ENCODE assay signal across 33 cellular contexts in the genomic region with DNA sequence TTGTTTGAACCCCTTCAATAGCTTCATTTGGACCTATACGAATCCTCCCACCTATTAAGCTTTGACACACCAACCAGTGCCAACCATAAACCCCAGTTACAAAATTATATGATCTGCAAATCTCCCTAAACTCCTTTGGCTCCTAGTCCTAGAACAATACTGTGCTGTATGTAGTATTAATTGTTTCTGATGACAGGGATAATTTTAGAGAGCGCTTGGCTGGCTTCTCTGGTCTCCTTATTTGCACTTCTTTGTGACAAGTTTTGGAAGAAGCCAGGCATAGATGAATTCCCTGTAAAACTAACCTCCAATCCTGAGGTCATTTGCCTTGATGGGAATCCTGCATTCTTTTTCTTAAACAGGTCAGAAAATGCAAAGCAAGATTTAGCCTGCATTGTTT.
"Had no signal": no experiment of that assay in that cellular context is flagged by ENCODE, and none has a peak within 500 bp of the region (broad histone marks: within the 10 kb centered on the region; RNA-seq: fewer than 3 reads in every experiment).

No MANE protein-coding gene starts in this region.

- H3K36me3 ChIP-seq: adrenal gland, colonic mucosa, gastrocnemius medialis had no signal

- H3K4me3 Mint-ChIP-seq: activated CD4-positive, alpha-beta memory T cell treated with anti-CD3 and anti-CD28 coated beads for 36 hours; activated CD4-positive, alpha-beta T cell treated with anti-CD3 and anti-CD28 coated beads for 36 hours; activated CD4-positive, alpha-beta T cell treated with anti-CD3 and anti-CD28 coated beads, Interleukin-2, amount 10 ng/mL, durations not matched to agents 24 days and 14 days; activated CD8-positive, alpha-beta memory T cell treated with anti-CD3 and anti-CD28 coated beads, Interleukin-2, amount 10 ng/mL, durations not matched to agents 7 days and 5 days; activated CD8-positive, alpha-beta T cell treated with anti-CD3 and anti-CD28 coated beads, Interleukin-2, amount 10 ng/mL, durations not matched to agents 7 days and 5 days; activated naive CD4-positive, alpha-beta T cell treated with anti-CD3 and anti-CD28 coated beads for 36 hours; activated naive CD4-positive, alpha-beta T cell treated with anti-CD3 and anti-CD28 coated beads, Interleukin-2, amount 50 U/mL, for 24 hours; activated naive CD8-positive, alpha-beta T cell treated with anti-CD3 and anti-CD28 coated beads for 36 hours; activated naive CD8-positive, alpha-beta T cell treated with anti-CD3 and anti-CD28 coated beads, Interleukin-2, amount 50 U/mL, for 24 hours; activated T-helper 1 cell treated with anti-CD3 and anti-CD28 coated beads, Interleukin-12 subunit alpha, Interleukin-12 subunit beta, Interleukin-2, Interleukin-4 antibody, amounts not matched to agents 30 ng/mL and 10 ng/mL and 1 ng/mL, durations not matched to agents 14 hours and 24 hours and 36 hours; dendritic cell treated with granulocyte-macrophage colony-stimulating factor and Interleukin-4, amounts not matched to agents 40 ng/mL and 50 ng/mL, for 4 days; endodermal cell had no signal

- ATAC-seq: activated CD4-positive, alpha-beta T cell treated with anti-CD3 and anti-CD28 coated beads for 36 hours; activated CD8-positive, alpha-beta memory T cell treated with anti-CD3 and anti-CD28 coated beads, Interleukin-2, amount 10 ng/mL, durations not matched to agents 7 days and 5 days; activated CD8-positive, alpha-beta T cell treated with anti-CD3 and anti-CD28 coated beads, Interleukin-2, amount 10 ng/mL, durations not matched to agents 7 days and 5 days; activated naive CD8-positive, alpha-beta T cell treated with anti-CD3 and anti-CD28 coated beads, Interleukin-2, amount 50 U/mL, for 24 hours; body of pancreas; esophagus mucosa; foreskin keratinocyte; gastrocnemius medialis had no signal

- H3K4me1 ChIP-seq: adrenal gland, body of pancreas, colonic mucosa, foreskin keratinocyte had no signal

- H3K9me3 Mint-ChIP-seq: activated CD4-positive, alpha-beta memory T cell treated with anti-CD3 and anti-CD28 coated beads for 36 hours; activated CD4-positive, alpha-beta T cell treated with anti-CD3 and anti-CD28 coated beads, Interleukin-2, amount 10 ng/mL, durations not matched to agents 24 days and 14 days; activated naive CD4-positive, alpha-beta T cell treated with anti-CD3 and anti-CD28 coated beads for 36 hours; activated naive CD8-positive, alpha-beta T cell treated with anti-CD3 and anti-CD28 coated beads for 36 hours; activated T-helper 1 cell treated with anti-CD3 and anti-CD28 coated beads, Interleukin-12 subunit alpha, Interleukin-12 subunit beta, Interleukin-2, Interleukin-4 antibody, amounts not matched to agents 30 ng/mL and 10 ng/mL and 1 ng/mL, durations not matched to agents 14 hours and 24 hours and 36 hours; activated T-helper 2 cell treated with anti-CD3 and anti-CD28 coated beads, Interferon-gamma antibody, Interleukin-2, Interleukin-4, amounts not matched to agents 10 μg/mL and 5 μg/mL and 100 μg/mL, durations not matched to agents 14 hours and 24 hours and 36 hours; endodermal cell had no signal

- H3K9me3 ChIP-seq: adrenal gland, body of pancreas, colonic mucosa, gastrocnemius medialis had no signal

- H3K27ac ChIP-seq: adrenal gland, body of pancreas, colonic mucosa, dorsolateral prefrontal cortex, foreskin keratinocyte had no signal

- H3K4me1 Mint-ChIP-seq: activated CD4-positive, alpha-beta T cell treated with anti-CD3 and anti-CD28 coated beads for 36 hours; activated CD4-positive, alpha-beta T cell treated with anti-CD3 and anti-CD28 coated beads, Interleukin-2, amount 10 ng/mL, durations not matched to agents 24 days and 14 days; activated CD8-positive, alpha-beta memory T cell treated with anti-CD3 and anti-CD28 coated beads, Interleukin-2, amount 10 ng/mL, durations not matched to agents 7 days and 5 days; activated naive CD4-positive, alpha-beta T cell treated with anti-CD3 and anti-CD28 coated beads, Interleukin-2, amount 50 U/mL, for 24 hours; activated naive CD8-positive, alpha-beta T cell treated with anti-CD3 and anti-CD28 coated beads for 36 hours; activated naive CD8-positive, alpha-beta T cell treated with anti-CD3 and anti-CD28 coated beads, Interleukin-2, amount 50 U/mL, for 24 hours had no signal

- H3K27me3 ChIP-seq: adrenal gland, body of pancreas, colonic mucosa, foreskin keratinocyte, gastrocnemius medialis had no signal

- H3K4me3 ChIP-seq: adrenal gland, body of pancreas, colonic mucosa, dorsolateral prefrontal cortex, gastrocnemius medialis had no signal

- DNase-seq: activated CD4-positive, alpha-beta memory T cell treated with anti-CD3 and anti-CD28 coated beads for 36 hours; activated CD4-positive, alpha-beta T cell treated with anti-CD3 and anti-CD28 coated beads for 36 hours; activated CD4-positive, alpha-beta T cell treated with anti-CD3 and anti-CD28 coated beads, Interleukin-2, amount 10 ng/mL, durations not matched to agents 24 days and 14 days; activated CD4-positive, CD25-positive, alpha-beta regulatory T cell; activated CD4-positive, CD25-positive, alpha-beta regulatory T cell treated with anti-CD3 and anti-CD28 coated beads, Interleukin-2, amount 50 U/mL, for 72 hours; activated CD8-positive, alpha-beta memory T cell treated with anti-CD3 and anti-CD28 coated beads, Interleukin-2, amount 10 ng/mL, durations not matched to agents 7 days and 5 days; activated CD8-positive, alpha-beta memory T cell treated with anti-CD3 and anti-CD28 coated beads, Interleukin-2, amount 50 U/mL, for 4 hours; activated CD8-positive, alpha-beta T cell treated with anti-CD3 and anti-CD28 coated beads, Interleukin-2, amount 10 ng/mL, durations not matched to agents 7 days and 5 days; activated effector memory CD4-positive, alpha-beta T cell treated with anti-CD3 and anti-CD28 coated beads, Interleukin-2, amount 50 U/mL, for 16 hours; activated naive CD4-positive, alpha-beta T cell treated with anti-CD3 and anti-CD28 coated beads for 36 hours; activated naive CD8-positive, alpha-beta T cell treated with anti-CD3 and anti-CD28 coated beads for 36 hours; activated naive CD8-positive, alpha-beta T cell treated with anti-CD3 and anti-CD28 coated beads, Interleukin-2, amount 50 U/mL, for 24 hours; activated T-cell treated with anti-CD3 and anti-CD28 coated beads, Interleukin-2, amount 50 U/mL, for 1 hour; activated T-cell treated with anti-CD3 and anti-CD28 coated beads, Interleukin-2, amount 50 U/mL, for 48 hours; adrenal gland; amygdala; aorta; body of pancreas; central memory CD4-positive, alpha-beta T cell; cerebellar nuclear complex; colonic mucosa; dorsolateral prefrontal cortex; effector memory CD4-positive, alpha-beta T cell; endodermal cell; foreskin keratinocyte; gastrocnemius medialis; glutamatergic neuron; T-helper 2 cell had no signal

- H3K27me3 Mint-ChIP-seq: activated CD4-positive, alpha-beta memory T cell treated with anti-CD3 and anti-CD28 coated beads for 36 hours; activated CD4-positive, alpha-beta T cell treated with anti-CD3 and anti-CD28 coated beads, Interleukin-2, amount 10 ng/mL, durations not matched to agents 24 days and 14 days; activated CD8-positive, alpha-beta memory T cell treated with anti-CD3 and anti-CD28 coated beads, Interleukin-2, amount 10 ng/mL, durations not matched to agents 7 days and 5 days; activated naive CD8-positive, alpha-beta T cell treated with anti-CD3 and anti-CD28 coated beads, Interleukin-2, amount 50 U/mL, for 24 hours; dendritic cell treated with granulocyte-macrophage colony-stimulating factor and Interleukin-4, amounts not matched to agents 40 ng/mL and 50 ng/mL, for 4 days had no signal

- H3K27ac Mint-ChIP-seq: activated CD4-positive, alpha-beta memory T cell treated with anti-CD3 and anti-CD28 coated beads for 36 hours; activated CD4-positive, alpha-beta T cell treated with anti-CD3 and anti-CD28 coated beads for 36 hours; activated CD4-positive, alpha-beta T cell treated with anti-CD3 and anti-CD28 coated beads, Interleukin-2, amount 10 ng/mL, durations not matched to agents 24 days and 14 days; activated CD8-positive, alpha-beta memory T cell treated with anti-CD3 and anti-CD28 coated beads, Interleukin-2, amount 10 ng/mL, durations not matched to agents 7 days and 5 days; activated CD8-positive, alpha-beta T cell treated with anti-CD3 and anti-CD28 coated beads, Interleukin-2, amount 10 ng/mL, durations not matched to agents 7 days and 5 days; activated naive CD4-positive, alpha-beta T cell treated with anti-CD3 and anti-CD28 coated beads for 36 hours; activated naive CD4-positive, alpha-beta T cell treated with anti-CD3 and anti-CD28 coated beads, Interleukin-2, amount 50 U/mL, for 24 hours; activated naive CD8-positive, alpha-beta T cell treated with anti-CD3 and anti-CD28 coated beads for 36 hours; activated naive CD8-positive, alpha-beta T cell treated with anti-CD3 and anti-CD28 coated beads, Interleukin-2, amount 50 U/mL, for 24 hours; activated T-helper 1 cell treated with anti-CD3 and anti-CD28 coated beads, Interleukin-12 subunit alpha, Interleukin-12 subunit beta, Interleukin-2, Interleukin-4 antibody, amounts not matched to agents 30 ng/mL and 10 ng/mL and 1 ng/mL, durations not matched to agents 14 hours and 24 hours and 36 hours; activated T-helper 2 cell treated with anti-CD3 and anti-CD28 coated beads, Interferon-gamma antibody, Interleukin-2, Interleukin-4, amounts not matched to agents 10 μg/mL and 5 μg/mL and 100 μg/mL, durations not matched to agents 14 hours and 24 hours and 36 hours; dendritic cell treated with granulocyte-macrophage colony-stimulating factor and Interleukin-4, amounts not matched to agents 40 ng/mL and 50 ng/mL, for 4 days; endodermal cell had no signal

- H3K36me3 Mint-ChIP-seq: activated CD4-positive, alpha-beta memory T cell treated with anti-CD3 and anti-CD28 coated beads for 36 hours; activated CD8-positive, alpha-beta memory T cell treated with anti-CD3 and anti-CD28 coated beads, Interleukin-2, amount 10 ng/mL, durations not matched to agents 7 days and 5 days; activated naive CD4-positive, alpha-beta T cell treated with anti-CD3 and anti-CD28 coated beads, Interleukin-2, amount 50 U/mL, for 24 hours; activated naive CD8-positive, alpha-beta T cell treated with anti-CD3 and anti-CD28 coated beads for 36 hours had no signal
